25 cellular contexts compared by ENCODE assay signal in the genomic region with DNA sequence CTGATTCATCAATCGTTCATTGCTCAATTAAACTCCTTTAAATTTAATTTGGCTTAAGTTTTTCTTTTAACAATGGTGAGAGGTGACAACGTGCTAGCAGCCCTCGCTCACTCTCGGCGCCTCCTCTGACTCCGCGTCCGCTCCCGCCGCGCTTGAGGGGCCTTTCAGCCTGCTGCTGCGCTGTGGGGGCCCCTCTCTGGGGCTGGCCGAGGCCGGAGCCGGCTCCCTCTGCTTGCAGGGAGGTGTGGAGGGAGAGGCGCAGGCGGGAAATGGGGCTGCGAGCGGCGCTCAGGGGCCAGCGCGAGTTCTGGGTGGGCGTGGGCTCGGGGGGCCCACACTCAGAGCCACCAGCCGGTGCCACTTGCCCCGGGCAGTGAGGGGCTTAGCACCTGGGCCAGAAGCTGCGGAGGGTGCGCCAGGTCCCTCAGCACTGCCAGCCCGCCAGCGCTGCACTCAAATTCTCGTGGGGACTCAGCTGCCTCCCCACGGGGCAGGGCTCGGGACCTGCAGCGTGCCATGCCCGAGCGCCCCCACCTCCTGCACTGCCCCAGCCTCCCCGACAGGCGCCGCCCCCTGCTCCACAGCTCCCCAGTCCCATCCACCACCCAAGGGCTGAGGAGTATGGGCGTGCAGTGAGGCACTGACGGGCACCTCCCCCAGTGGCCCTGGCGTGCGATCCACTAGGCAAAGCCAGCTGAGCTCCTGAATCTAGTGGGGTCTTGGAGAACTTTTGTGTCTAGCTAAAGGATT. TPM values are rescaled to one million over a fixed set of nuclear protein-coding genes. Genes with fewer than 3 reads are reported as not detected.
DNase-seq lines count a peak whose midpoint lies in the region; ATAC-seq and TF ChIP-seq lines count a peak whose summit lies in the region.
"Had no signal": no experiment of that assay in that cellular context is flagged by ENCODE, and none has a peak within 500 bp of the region (broad histone marks: within the 10 kb centered on the region; RNA-seq: fewer than 3 reads in every experiment).

No MANE protein-coding gene starts in this region.

- no peak for TF ChIP-seq CTCF in CD14-positive monocyte (IDR thresholded peaks at IDR 0.05)
- TF ChIP-seq CTCF in GM23338 (conservative IDR thresholded peaks at IDR 0.05; ENCODE audit: low read depth in 2 of 2): no peak
- no peak for TF ChIP-seq CTCF in lung (IDR thresholded peaks at IDR 0.05; ENCODE audit: control extremely low read depth, extremely low read depth)
- TF ChIP-seq CTCF in progenitor cell of endocrine pancreas (IDR thresholded peaks at IDR 0.05; ENCODE audit: unreplicated experiment): no peak

- 95 to 97% methylated on average over 43 of the region's 43 CpGs for WGBS in lung, 2 donors

- H4K20me1 ChIP-seq in GM23338 (replicated peaks; ENCODE audit: insufficient read depth): no peaks in the 10 kb centered on the region

- no peaks in the 10 kb centered on the region for H3K27me3 ChIP-seq in GM23338 (ENCODE audit: insufficient read depth)
- no peaks in the 10 kb centered on the region for H3K27me3 ChIP-seq in lung (ENCODE audit: control insufficient read depth, insufficient read depth)
- H3K27me3 ChIP-seq: SJCRH30 had no signal

- H3K27me3 Mint-ChIP-seq in CD14-positive monocyte (ENCODE audit: low read depth in 3 of 3) (peaks cover 0 to 2% (median 0%) of the 10 kb centered on the region in 3 donors), GM23338 (ENCODE audit: insufficient read depth, low read depth, poor library complexity) (peaks cover 1% of the 10 kb centered on the region), progenitor cell of endocrine pancreas (no peaks in the 10 kb centered on the region)
- H3K27me3 Mint-ChIP-seq: B cell; CD8-positive, alpha-beta memory T cell had no signal

- H3K36me3 ChIP-seq in GM23338 (ENCODE audit: insufficient read depth) (peaks cover 6% of the 10 kb centered on the region; the same call in 1 of the 2 replicates), lung (ENCODE audit: control insufficient read depth in 2 of 2, insufficient read depth in 2 of 2, low read length in 2 of 2) (peaks cover 3 to 12% of the 10 kb centered on the region in 2 donors)

- no peaks in the 10 kb centered on the region for H3K79me2 ChIP-seq in GM23338 (replicated peaks; ENCODE audit: insufficient read depth)

- H3F3A ChIP-seq in GM23338 (replicated peaks; ENCODE audit: low read depth): no peaks in the 10 kb centered on the region

- no peaks in the 10 kb centered on the region for H3K4me1 Mint-ChIP-seq in CD14-positive monocyte
- H3K4me1 Mint-ChIP-seq in GM23338: no peaks in the 10 kb centered on the region
- peaks cover 24% of the 10 kb centered on the region for H3K4me1 Mint-ChIP-seq in progenitor cell of endocrine pancreas (ENCODE audit: low read depth)

- H3K9me3 Mint-ChIP-seq in CD14-positive monocyte: peaks cover 8 to 33% (median 17%) of the 10 kb centered on the region in 7 donors
- H3K9me3 Mint-ChIP-seq in GM23338: peaks cover 31% of the 10 kb centered on the region
- peaks cover 15% of the 10 kb centered on the region for H3K9me3 Mint-ChIP-seq in progenitor cell of endocrine pancreas (ENCODE audit: low read depth)

- no peak overlapping the region for H3K4me2 ChIP-seq in GM23338

- H3K4me3 Mint-ChIP-seq in CD14-positive monocyte (no peak overlapping the region), GM23338 (no peak overlapping the region), progenitor cell of endocrine pancreas (ENCODE audit: low read depth) (no peak overlapping the region)
- H3K4me3 Mint-ChIP-seq: B cell; CD8-positive, alpha-beta memory T cell had no signal

- H2AFZ ChIP-seq in GM23338: no peak overlapping the region

- H3K4me3 ChIP-seq in GM23338 (no peak overlapping the region), lung (no peak overlapping the region)
- H3K4me3 ChIP-seq: SJCRH30 had no signal

- peaks cover 0 to 2% of the 10 kb centered on the region in 2 donors for H3K9me3 ChIP-seq in lung (ENCODE audit: control insufficient read depth in 2 of 2, insufficient read depth in 1 of 2, low read length in 1 of 2)

- H3K36me3 Mint-ChIP-seq in CD14-positive monocyte (peaks cover 71 to 86% of the 10 kb centered on the region in 2 donors), GM23338 (ENCODE audit: low read depth) (peaks cover 32% of the 10 kb centered on the region), progenitor cell of endocrine pancreas (ENCODE audit: insufficient read depth) (peaks cover 35% of the 10 kb centered on the region)

- ATAC-seq in GM23338: peak; percentile 32; the same call in 1 of the 3 replicates
- no peak for ATAC-seq in lung (ENCODE audit: insufficient read depth, low FRiP score)
- no peak for ATAC-seq in left colon
- no peak for ATAC-seq in HG03108 (IDR thresholded peaks at IDR 0.05; ENCODE audit: unreplicated experiment)
- ATAC-seq: HepG2, SK-N-SH treated with all-trans-retinoic acid at 6 μM for 48 hours had no signal

- H3K27ac Mint-ChIP-seq in CD14-positive monocyte: peak overlapping the region in 1 of 7 donors; percentile 3
- no peak overlapping the region for H3K27ac Mint-ChIP-seq in GM23338
- H3K27ac Mint-ChIP-seq in progenitor cell of endocrine pancreas: peak overlapping the region; percentile 62

- H3K9me2 ChIP-seq in GM23338 (ENCODE audit: insufficient read depth): no peaks in the 10 kb centered on the region

- intact Hi-C loops in CD14-positive monocyte (cut with micrococcal nuclease) (no loop called here), left colon (cut with DNase I, micrococcal nuclease) (no loop called here)

- DNase-seq in CD14-positive monocyte (ENCODE audit: low spot score): peak; percentile 17
- DNase-seq in GM23338 (ENCODE audit: low spot score): no peak
- DNase-seq in lung (ENCODE audit: low spot score): peak; percentile 23
- DNase-seq in progenitor cell of endocrine pancreas (ENCODE audit: low spot score, unreplicated experiment): no peak
- DNase-seq in anterior cingulate cortex (lab: John Stamatoyannopoulos, UW): no peak
- no peak for DNase-seq in left colon
- DNase-seq: CD8-positive, alpha-beta memory T cell; DMS 273 treated with DMSO at 0.1 percent for 48 hours; DMS79; EL; GDM1; H7; Karpas-422; NCI-H1105; NCI-H1436 treated with DMSO at 0.1 percent for 48 hours; NCI-H187 treated with DMSO at 0.1 percent for 48 hours; NCI-H446; NCI-H524 treated with DMSO at 0.1 percent for 48 hours; NCI-H774; SJCRH30 had no signal

- H3K27ac ChIP-seq in GM23338 (ENCODE audit: low read depth): no peak overlapping the region
- H3K27ac ChIP-seq in lung (ENCODE audit: low read depth in 1 of 2, low read length in 1 of 2): no peak overlapping the region
- H3K27ac ChIP-seq: C4-2B, SJCRH30 had no signal

- H3K4me1 ChIP-seq in GM23338 (ENCODE audit: insufficient read depth): peaks cover 4% of the 10 kb centered on the region; the same call in 1 of the 2 replicates
- H3K4me1 ChIP-seq in lung (ENCODE audit: control insufficient read depth in 2 of 2, insufficient read depth in 2 of 2, low read length in 2 of 2): no peaks in the 10 kb centered on the region
- H3K4me1 ChIP-seq: SJCRH30 had no signal

TF ChIP-seq in GM23338, 12 proteins besides CTCF, POLR2A, EP300 and RAD21 (continues in another document):
- TF ChIP-seq CREB1 (CRISPR knock-in tag; IDR thresholded peaks at IDR 0.05; ENCODE audit: low read depth) (no peak), NANOG (IDR thresholded peaks at IDR 0.05; ENCODE audit: borderline replicate concordance) (no peak), STAT1 (IDR thresholded peaks at IDR 0.05; ENCODE audit: unreplicated experiment) (no peak), ZNF114 (CRISPR knock-in tag; IDR thresholded peaks at IDR 0.05) (no peak), EZH2 (IDR thresholded peaks at IDR 0.05; ENCODE audit: low read depth, unreplicated experiment) (no peak), JUNB (IDR thresholded peaks at IDR 0.05; ENCODE audit: unreplicated experiment) (no peak)

RNA-seq across cellular contexts. Expression of a gene that starts 19.6 kb away (rescaled TPM):
- polyA plus RNA-seq in CD14-positive monocyte (1 to 10 TPM; 2.1 to 2.9 TPM), GM23338 (2016; fragmentation: Nextera tagmentation; extraction: Ambion mirVana) (2.3 TPM in 2 replicates), lung (10 to 100 TPM in 1 of 2 donors, 1 to 10 TPM in 1; 9.3 to 13.9 TPM)
- 8.9 and 9.0 TPM in 2 replicates for total RNA-seq in GM23338 (2014; rRNA removed; shearing (Covaris generic))
- total RNA-seq in lung (10 to 100 TPM; 15.8 to 34.8 TPM), progenitor cell of endocrine pancreas (29.0 and 29.2 TPM in 2 replicates), left colon (10 to 100 TPM; 18.5 to 19.9 TPM)

RNA-seq across cellular contexts. Expression of a gene that starts 22.0 kb away (rescaled TPM):
- 10 to 100 TPM; 17.1 to 17.7 TPM for polyA plus RNA-seq in CD14-positive monocyte
- 1.0 and 2.7 TPM in 2 replicates for total RNA-seq in GM23338 (2014; rRNA removed; shearing (Covaris generic))
- polyA plus RNA-seq in GM23338 (2016; fragmentation: Nextera tagmentation; extraction: Ambion mirVana): 4.3 and 4.8 TPM in 2 replicates
- 1 to 10 TPM; 2.8 to 7.7 TPM for total RNA-seq in lung
- 1 to 10 TPM; 4.4 to 5.9 TPM for polyA plus RNA-seq in lung
- total RNA-seq in progenitor cell of endocrine pancreas: 4.9 and 6.4 TPM in 2 replicates
- total RNA-seq in left colon: 1 to 10 TPM; 4.1 to 6.0 TPM

RNA-seq across cellular contexts. Expression of a gene that starts 30.1 kb away (rescaled TPM):
- 10 to 100 TPM; 15.4 to 36.4 TPM for polyA plus RNA-seq in CD14-positive monocyte
- 21.0 and 28.4 TPM in 2 replicates for total RNA-seq in GM23338 (2014; rRNA removed; shearing (Covaris generic))
- 5.5 and 6.0 TPM in 2 replicates for polyA plus RNA-seq in GM23338 (2016; fragmentation: Nextera tagmentation; extraction: Ambion mirVana)
- total RNA-seq in lung: 10 to 100 TPM; 24.5 to 94.8 TPM
- polyA plus RNA-seq in lung: 100 to 1,000 TPM in 1 of 2 donors, 10 to 100 TPM in 1; 81.6 to 235 TPM
- 50.8 and 52.2 TPM in 2 replicates for total RNA-seq in progenitor cell of endocrine pancreas
- 100 to 1,000 TPM in 1 of 2 donors, 10 to 100 TPM in 1; 91.4 to 107 TPM for total RNA-seq in left colon

RNA-seq across cellular contexts. Expression of a gene that starts 48.3 kb away (rescaled TPM):
- polyA plus RNA-seq in CD14-positive monocyte (1 to 10 TPM; 7.3 to 7.4 TPM), GM23338 (2016; fragmentation: Nextera tagmentation; extraction: Ambion mirVana) (30.2 and 31.7 TPM in 2 replicates), lung (10 to 100 TPM; 28.3 to 38.7 TPM)
- total RNA-seq in GM23338 (2014; rRNA removed; shearing (Covaris generic)): 47.0 and 59.8 TPM in 2 replicates
- total RNA-seq in lung (10 to 100 TPM; 28.2 to 42.9 TPM), progenitor cell of endocrine pancreas (65.5 and 67.2 TPM in 2 replicates), left colon (10 to 100 TPM; 33.6 to 36.1 TPM)

Comparison
In these comparisons a context has a peak if more than half of its experiments do, and no peak if none do; other contexts are left out.
1. DNase-seq: peak in CD14-positive monocyte (single experiment) and lung (single experiment); none in GM23338 (single experiment), progenitor cell of endocrine pancreas (single experiment), anterior cingulate cortex (0 of 58) and left colon (0 of 2).